In the genomic region with DNA sequence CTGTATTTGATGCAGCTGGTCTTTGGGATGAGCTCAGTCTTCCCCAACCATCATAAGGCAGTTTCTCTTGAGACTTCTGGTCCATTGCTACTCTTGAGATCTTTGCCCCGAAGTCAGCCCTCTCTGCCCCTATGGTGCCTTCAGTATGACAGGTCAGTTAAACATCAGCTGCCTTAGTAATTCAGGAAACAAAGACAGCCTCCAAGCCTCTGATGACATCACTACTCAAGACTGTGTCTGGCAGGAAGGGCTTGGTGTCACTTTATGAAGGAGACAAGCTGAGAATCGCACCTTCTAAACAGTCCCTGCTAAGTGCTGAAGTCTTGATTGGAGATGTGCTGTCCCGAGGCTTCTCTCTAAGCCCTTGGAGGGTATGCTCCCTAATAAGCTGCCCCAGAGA, we compare ENCODE assay signal across 11 cellular contexts.
DNase-seq lines count a peak whose midpoint lies in the region; ATAC-seq, FAIRE-seq and TF ChIP-seq lines count a peak whose summit lies in the region.
"Had no signal": no experiment of that assay in that cellular context is flagged by ENCODE, and none has a peak within 500 bp of the region (broad histone marks: within the 10 kb centered on the region; RNA-seq: fewer than 3 reads in every experiment).

No MANE protein-coding gene starts in this region.

- H3K9me3 ChIP-seq in HepG2 (ENCODE audit: low read length) (no peaks in the 10 kb centered on the region), right lobe of liver (no peaks in the 10 kb centered on the region), hepatocyte (ENCODE audit: low read depth) (no peaks in the 10 kb centered on the region), upper lobe of right lung (no peaks in the 10 kb centered on the region), tibial nerve (no peaks in the 10 kb centered on the region)

- TF ChIP-seq CTCF in HepG2 (CRISPR knock-in tag; IDR thresholded peaks at IDR 0.05): no peak
- TF ChIP-seq CTCF in right lobe of liver (IDR thresholded peaks at IDR 0.05): no peak
- TF ChIP-seq CTCF in astrocyte of the spinal cord (IDR thresholded peaks at IDR 0.05; ENCODE audit: low read depth, low read length): no peak
- TF ChIP-seq CTCF in hepatocyte (IDR thresholded peaks at IDR 0.05; ENCODE audit: poor library complexity): no peak
- TF ChIP-seq CTCF in upper lobe of right lung (IDR thresholded peaks at IDR 0.05): no peak
- no peak for TF ChIP-seq CTCF in tibial nerve (IDR thresholded peaks at IDR 0.05)

- no peak for TF ChIP-seq EP300 in HepG2 (IDR thresholded peaks at IDR 0.05; ENCODE audit: low read depth in 2 of 2, low read length in 2 of 2)
- TF ChIP-seq EP300 in HepG2 (CRISPR knock-in tag; IDR thresholded peaks at IDR 0.05; ENCODE audit: borderline replicate concordance): no peak
- no peak for TF ChIP-seq EP300 in tibial nerve (IDR thresholded peaks at IDR 0.05)

- BruUV-seq in HepG2 (replicated peaks; lab: Mats Ljungman, UMichigan): no TSS peak

- H3K27ac ChIP-seq in HepG2 (ENCODE audit: extremely low read length, insufficient read depth, low read length) (no peak overlapping the region), right lobe of liver (no peak overlapping the region), hepatocyte (peak overlapping the region; percentile 30), upper lobe of right lung (peak overlapping the region; percentile 7), tibial nerve (no peak overlapping the region)

- no peaks in the 10 kb centered on the region for H3K9me2 ChIP-seq in hepatocyte (replicated peaks; ENCODE audit: insufficient read depth)

- TF ChIP-seq RAD21 in HepG2 (CRISPR knock-in tag; IDR thresholded peaks at IDR 0.05): no peak

- H3K9ac ChIP-seq in HepG2 (ENCODE audit: insufficient read depth, low read depth, low read length): no peak overlapping the region

- intact Hi-C loops in HepG2 (cut with micrococcal nuclease; ENCODE audit: unreplicated experiment): no loop called here
- intact Hi-C loops in right lobe of liver (cut with DNase I): no loop called here
- intact Hi-C loops in upper lobe of right lung (cut with DNase I): no loop called here

- no peak for DNase-seq in HepG2 (ENCODE audit: low spot score)
- no peak for DNase-seq in right lobe of liver
- DNase-seq in astrocyte of the spinal cord (ENCODE audit: low read depth, low spot score): peak; percentile 46
- peak; percentile 60 for DNase-seq in hepatocyte (ENCODE audit: low spot score)
- DNase-seq in upper lobe of right lung: no peak
- DNase-seq in NOMO-1 treated with dmso at 0.1 percent for 144 hours (lab: John Stamatoyannopoulos, UW; ENCODE audit: unreplicated experiment): no peak
- DNase-seq in HEK293T (ENCODE audit: extremely low spot score): no peak
- no peak for DNase-seq in tibial nerve (ENCODE audit: low spot score in 2 of 2)
- DNase-seq: NCI-H2107; stimulated activated CD4-positive, alpha-beta T cell treated with anti-CD3 and anti-CD28 coated beads, Interleukin-12 subunit alpha, Interleukin-12 subunit beta, amount 100 ng/mL, for 4 hours; stimulated activated naive CD4-positive, alpha-beta T cell treated with Interleukin-2 at 50 U/mL for 16 hours had no signal

- ATAC-seq in HepG2 (no peak; the same call in 2 of the 3 replicates), right lobe of liver (no peak), upper lobe of right lung (peak; percentile 36)

- H3K4me1 ChIP-seq in HepG2 (ENCODE audit: insufficient read depth, low read length) (no peaks in the 10 kb centered on the region), right lobe of liver (no peaks in the 10 kb centered on the region), hepatocyte (ENCODE audit: insufficient read depth) (peaks cover 15% of the 10 kb centered on the region), upper lobe of right lung (peaks cover 12% of the 10 kb centered on the region), tibial nerve (peaks cover 0 to 7% (median 0%) of the 10 kb centered on the region in 4 donors)

- no peak for FAIRE-seq in HepG2 (lab: Jason Lieb, UNC)

- CTCF ChIA-PET in HepG2 (lab: Yijun Ruan, JAX; ENCODE audit: low intra/inter-chr PET ratio, low total read pairs) (no interaction called here), HEK293T (lab: Yijun Ruan, JAX) (no interaction called here)

- H3K27me3 ChIP-seq in HepG2 (ENCODE audit: control insufficient read depth in 1 of 2, insufficient read depth in 2 of 2, low read length in 2 of 2) (no peaks in the 10 kb centered on the region), right lobe of liver (no peaks in the 10 kb centered on the region), hepatocyte (no peaks in the 10 kb centered on the region), upper lobe of right lung (no peaks in the 10 kb centered on the region), tibial nerve (no peaks in the 10 kb centered on the region)

- TF ChIP-seq POLR2A in HepG2 (IDR thresholded peaks at IDR 0.05; ENCODE audit: insufficient read depth in 1 of 2, low read depth in 2 of 2, low read length in 2 of 2): no peak
- TF ChIP-seq POLR2A in right lobe of liver (IDR thresholded peaks at IDR 0.05): no peak
- no peak for TF ChIP-seq POLR2A in tibial nerve (IDR thresholded peaks at IDR 0.05)

- no peak overlapping the region for H2AFZ ChIP-seq in HepG2 (ENCODE audit: low read length)
- H2AFZ ChIP-seq in hepatocyte: no peak overlapping the region

- 44% methylated on average over 3 of the region's 3 CpGs for WGBS in HepG2 (ENCODE audit: low lambda C conversion rate)
- 77% methylated on average over 2 of the region's 3 CpGs for WGBS in right lobe of liver (ENCODE audit: insufficient coverage, low coverage, low lambda C conversion rate, missing lambda C conversion rate)
- WGBS in hepatocyte (ENCODE audit: low lambda C conversion rate, missing lambda C conversion rate): 28% methylated on average over 3 of the region's 3 CpGs
- 39 to 56% methylated on average over 3 of the region's 3 CpGs for WGBS in tibial nerve, 2 donors

- no peaks in the 10 kb centered on the region for H3K79me2 ChIP-seq in HepG2 (ENCODE audit: insufficient read depth, low read length)
- H3K79me2 ChIP-seq in hepatocyte: no peaks in the 10 kb centered on the region

- H3K36me3 ChIP-seq in HepG2 (replicated peaks in 1 of 2; ENCODE audit: control insufficient read depth in 1 of 2, insufficient read depth in 2 of 2, low read length in 2 of 2): no peaks in the 10 kb centered on the region
- no peaks in the 10 kb centered on the region for H3K36me3 ChIP-seq in right lobe of liver
- H3K36me3 ChIP-seq in hepatocyte (replicated peaks; ENCODE audit: insufficient read depth, low read depth): no peaks in the 10 kb centered on the region
- H3K36me3 ChIP-seq in upper lobe of right lung: no peaks in the 10 kb centered on the region
- no peaks in the 10 kb centered on the region for H3K36me3 ChIP-seq in tibial nerve

- in situ Hi-C loops in HepG2 (cut with HindIII; ENCODE audit: extremely low pct_ligation_motif_present, low pct_unique_long_range_greater_than_20kb) (no loop called here), astrocyte of the spinal cord (cut with HindIII; ENCODE audit: low sequenced_read_pairs) (no loop called here)

- POLR2A ChIA-PET in HepG2 (lab: Yijun Ruan, JAX) (no interaction called here), HEK293T (lab: Yijun Ruan, JAX) (no interaction called here)

- H3K4me2 ChIP-seq in HepG2 (ENCODE audit: low read depth, low read length): no peak overlapping the region
- H3K4me2 ChIP-seq in hepatocyte: no peak overlapping the region

- H3K4me3 ChIP-seq in HepG2 (replicated peaks in 1 of 3; ENCODE audit: insufficient read depth in 1 of 3, low read depth in 2 of 3, low read length in 3 of 3): no peak overlapping the region
- H3K4me3 ChIP-seq in right lobe of liver: no peak overlapping the region
- no peak overlapping the region for H3K4me3 ChIP-seq in astrocyte of the spinal cord (ENCODE audit: low read depth, low read length)
- H3K4me3 ChIP-seq in hepatocyte: no peak overlapping the region
- H3K4me3 ChIP-seq in upper lobe of right lung: no peak overlapping the region
- no peak overlapping the region for H3K4me3 ChIP-seq in tibial nerve

- no peaks in the 10 kb centered on the region for H4K20me1 ChIP-seq in HepG2 (ENCODE audit: insufficient read depth, low read length)
- H4K20me1 ChIP-seq in hepatocyte (ENCODE audit: insufficient read depth, poor library complexity, severe bottlenecking): no peaks in the 10 kb centered on the region

TF ChIP-seq in HepG2, 621 proteins besides CTCF, POLR2A, EP300 and RAD21:
- TF ChIP-seq PRMT3 (CRISPR knock-in tag; IDR thresholded peaks at IDR 0.05; ENCODE audit: borderline replicate concordance, low read depth): no peak
- TF ChIP-seq CREB1 (IDR thresholded peaks at IDR 0.05): peak; percentile 75
- TF ChIP-seq CREB1 (CRISPR knock-in tag; IDR thresholded peaks at IDR 0.05): no peak
- peak; percentile 71 for TF ChIP-seq ATF7 (IDR thresholded peaks at IDR 0.05)
- TF ChIP-seq ATF7 (CRISPR knock-in tag; IDR thresholded peaks at IDR 0.05): no peak

TF ChIP-seq in HEK293T, 16 proteins besides CTCF, POLR2A, EP300 and RAD21:
- TF ChIP-seq FOXA1 (IDR thresholded peaks at IDR 0.05) (no peak), LEF1 (IDR thresholded peaks at IDR 0.05; ENCODE audit: borderline replicate concordance) (no peak), SUZ12 (IDR thresholded peaks at IDR 0.05) (no peak), SP1 (IDR thresholded peaks at IDR 0.05) (no peak), BHLHE40 (IDR thresholded peaks at IDR 0.05; ENCODE audit: borderline replicate concordance) (no peak), FOXM1 (IDR thresholded peaks at IDR 0.05; ENCODE audit: borderline replicate concordance) (no peak), NFRKB (IDR thresholded peaks at IDR 0.05) (no peak)
TF ChIP-seq in HEK293T: peak in this region for 0.

Comparison
In these comparisons a context has a peak if more than half of its experiments do, and no peak if none do; other contexts are left out.
1. DNase-seq: peak in astrocyte of the spinal cord (single experiment) and hepatocyte (single experiment); none in HepG2 (single experiment), right lobe of liver (0 of 3), upper lobe of right lung (single experiment), NOMO-1 treated with dmso at 0.1 percent for 144 hours (single experiment), HEK293T (single experiment) and tibial nerve (0 of 2).
2. H3K27ac ChIP-seq: peak in hepatocyte (single experiment) and upper lobe of right lung (single experiment); none in HepG2 (single experiment), right lobe of liver (0 of 3) and tibial nerve (0 of 4).